ENCODE assay signal across 8 cellular contexts in genomic region chr5:70900533-70901271, GRCh38. TPM values are rescaled to one million over a fixed set of nuclear protein-coding genes. Genes with fewer than 3 reads are reported as not detected.
A peak's percentile ranks its signal among the peaks of the same experiment; 100 is the strongest.
DNase-seq lines count a peak whose midpoint lies in the region; ATAC-seq and TF ChIP-seq lines count a peak whose summit lies in the region.
"Not testable (repeated sequence)": the region's sequence is repeated elsewhere in the genome, so short reads cannot be mapped to it uniquely, and the experiment has no call there.

Gene SERF1A (plus strand): TSS chr5:70900669. CDS start chr5:70900870, 201 bp downstream.

- ATAC-seq in GM18498 (IDR thresholded peaks at IDR 0.05; ENCODE audit: unreplicated experiment) (peak; percentile 95), GM19438 (IDR thresholded peaks at IDR 0.05; ENCODE audit: low read depth, unreplicated experiment) (peak; percentile 91), HG02571 (IDR thresholded peaks at IDR 0.05; ENCODE audit: unreplicated experiment) (peak; percentile 92), HG03103 (IDR thresholded peaks at IDR 0.05; ENCODE audit: low read depth, unreplicated experiment) (peak; percentile 77), Panc1 (peak; percentile 95), lung (ENCODE audit: insufficient read depth, low FRiP score) (peak; percentile 98)
- ATAC-seq in central memory CD8-positive, alpha-beta T cell (replicated peaks; ENCODE audit: extremely low read depth, poor library complexity, severe bottlenecking): peak; percentile 83
- ATAC-seq in stimulated activated memory B cell treated with anti-CD40 and anti-IgM and Interleukin-4, amounts not matched to agents 10 μg/mL and 1 μg/mL and 100 μg/mL, for 72 hours: peak; percentile 97

- not testable (repeated sequence) for TF ChIP-seq CTCF in Panc1 (IDR thresholded peaks at IDR 0.05); lung (IDR thresholded peaks at IDR 0.05; ENCODE audit: control extremely low read depth, extremely low read depth)

- BruUV-seq in Panc1 (replicated peaks; lab: Mats Ljungman, UMichigan): not testable (repeated sequence)

- not testable (repeated sequence) for H3K4me3 Mint-ChIP-seq in central memory CD8-positive, alpha-beta T cell; stimulated activated memory B cell treated with anti-CD40 and anti-IgM and Interleukin-4, amounts not matched to agents 10 μg/mL and 1 μg/mL and 100 μg/mL, for 72 hours

- not testable (repeated sequence) for H3K9me3 ChIP-seq in Panc1 (ENCODE audit: control insufficient read depth, insufficient read depth, low read depth, low read length); lung (ENCODE audit: control insufficient read depth in 2 of 2, insufficient read depth in 1 of 2, low read length in 1 of 2)

- H3K27me3 ChIP-seq in Panc1 (ENCODE audit: control insufficient read depth, insufficient read depth, low read length); lung (ENCODE audit: control insufficient read depth, insufficient read depth): not testable (repeated sequence)

- H3K36me3 ChIP-seq in Panc1 (ENCODE audit: control insufficient read depth, insufficient read depth, low read length); lung (ENCODE audit: control insufficient read depth in 2 of 2, insufficient read depth in 2 of 2, low read length in 2 of 2): not testable (repeated sequence)

- POLR2A ChIA-PET in Panc1 (lab: Charles Lee): not testable (repeated sequence)

- intact Hi-C loops in Panc1 (cut with micrococcal nuclease; ENCODE audit: unreplicated experiment): not testable (repeated sequence)

- CTCF ChIA-PET in Panc1 (lab: Charles Lee): not testable (repeated sequence)

- WGBS in lung, 2 donors: no CpG with 5 or more reads among the region's 66 CpGs

- H3K4me3 ChIP-seq in Panc1 (ENCODE audit: low read depth in 2 of 2, low read length in 2 of 2); lung: not testable (repeated sequence)

- not testable (repeated sequence) for H3K4me1 ChIP-seq in Panc1 (ENCODE audit: control insufficient read depth, insufficient read depth, low read length); lung (ENCODE audit: control insufficient read depth in 2 of 2, insufficient read depth in 2 of 2, low read length in 2 of 2)

- not testable (repeated sequence) for H3K27me3 Mint-ChIP-seq in central memory CD8-positive, alpha-beta T cell; stimulated activated memory B cell treated with anti-CD40 and anti-IgM and Interleukin-4, amounts not matched to agents 10 μg/mL and 1 μg/mL and 100 μg/mL, for 72 hours

- not testable (repeated sequence) for H3K27ac Mint-ChIP-seq in central memory CD8-positive, alpha-beta T cell (ENCODE audit: low read depth); stimulated activated memory B cell treated with anti-CD40 and anti-IgM and Interleukin-4, amounts not matched to agents 10 μg/mL and 1 μg/mL and 100 μg/mL, for 72 hours

- H3K27ac ChIP-seq in Panc1 (ENCODE audit: low read length); lung (ENCODE audit: low read depth in 1 of 2, low read length in 1 of 2): not testable (repeated sequence)

- not testable (repeated sequence) for H3K36me3 Mint-ChIP-seq in central memory CD8-positive, alpha-beta T cell (ENCODE audit: insufficient read depth); stimulated activated memory B cell treated with anti-CD40 and anti-IgM and Interleukin-4, amounts not matched to agents 10 μg/mL and 1 μg/mL and 100 μg/mL, for 72 hours

- not testable (repeated sequence) for DNase-seq in Panc1 (ENCODE audit: low read depth, low spot score); central memory CD8-positive, alpha-beta T cell (ENCODE audit: low spot score in 2 of 2); lung (ENCODE audit: low spot score)

- not testable (repeated sequence) for H3K4me1 Mint-ChIP-seq in central memory CD8-positive, alpha-beta T cell; stimulated activated memory B cell treated with anti-CD40 and anti-IgM and Interleukin-4, amounts not matched to agents 10 μg/mL and 1 μg/mL and 100 μg/mL, for 72 hours

- in situ Hi-C loops in Panc1 (cut with HindIII; ENCODE audit: low pct_unique_long_range_greater_than_20kb, low sequenced_read_pairs): not testable (repeated sequence)

- not testable (repeated sequence) for H3K9me3 Mint-ChIP-seq in central memory CD8-positive, alpha-beta T cell; stimulated activated memory B cell treated with anti-CD40 and anti-IgM and Interleukin-4, amounts not matched to agents 10 μg/mL and 1 μg/mL and 100 μg/mL, for 72 hours

RNA-seq across cellular contexts. Expression of gene SERF1A, which starts in this region (rescaled TPM):
- total RNA-seq in Panc1 (2021; ENCODE audit: unreplicated experiment): 5.1 TPM
- polyA plus RNA-seq in Panc1 (2012; ENCODE audit: insufficient read length): 60.3 TPM
- total RNA-seq in lung: 1 to 10 TPM; 5.7 to 7.8 TPM
- polyA plus RNA-seq in lung: 1 to 10 TPM; 1.5 to 2.8 TPM
